7 cellular contexts compared by ENCODE assay signal in genomic region chr19:38695832-38696732, GRCh38. TPM values are rescaled to one million over a fixed set of nuclear protein-coding genes. Genes with fewer than 3 reads are reported as not detected.
DNase-seq lines count a peak whose midpoint lies in the region; ATAC-seq and TF ChIP-seq lines count a peak whose summit lies in the region.

No MANE protein-coding gene starts in this region.

- H2BK120ac ChIP-seq in IMR-90 (ENCODE audit: low read depth, low read length), result no peak overlapping the region
- no peak overlapping the region for H2BK120ac ChIP-seq in mesenchymal stem cell (ENCODE audit: low read depth, low read length)

- no peak overlapping the region for H3K4me3 Mint-ChIP-seq in MCF 10A (ENCODE audit: unreplicated experiment)

- ATAC-seq in IMR-90 (ENCODE audit: low read depth), result no peak
- ATAC-seq in esophagus mucosa, result no peak

- peaks cover 50% of the 10 kb centered on the region for H3K9me1 ChIP-seq in IMR-90 (ENCODE audit: insufficient read depth, low read length)

- H2AK9ac ChIP-seq in IMR-90 (replicated peaks; ENCODE audit: low read depth, low read length, poor library complexity), result no peak overlapping the region

- H3K9me3 ChIP-seq in IMR-90 (ENCODE audit: control insufficient read depth, insufficient read depth, low read length) (no peaks in the 10 kb centered on the region), mesenchymal stem cell (ENCODE audit: control insufficient read depth, low read length) (no peaks in the 10 kb centered on the region), subcutaneous abdominal adipose tissue (ENCODE audit: control insufficient read depth in 5 of 5, low read length in 5 of 5) (no peaks in the 10 kb centered on the region), SJCRH30 (replicated peaks) (no peaks in the 10 kb centered on the region)

- intact Hi-C loops in IMR-90 (cut with micrococcal nuclease), result no loop called here
- intact Hi-C loops in MCF 10A (cut with micrococcal nuclease), result no loop called here

- H3K27ac ChIP-seq in IMR-90 (ENCODE audit: insufficient read depth, low read length) (no peak overlapping the region), mesenchymal stem cell (ENCODE audit: low read length, poor library complexity, severe bottlenecking) (peak overlapping the region; percentile 98), subcutaneous abdominal adipose tissue (ENCODE audit: low read depth, low read length) (peak overlapping the region; percentile 46), SJCRH30 (no peak overlapping the region)

- H2AK5ac ChIP-seq in IMR-90 (ENCODE audit: low read depth, low read length) (no peak overlapping the region), mesenchymal stem cell (ENCODE audit: low read length, severe bottlenecking) (peak overlapping the region; percentile 36)

- CTCF ChIA-PET in IMR-90 (lab: Yijun Ruan, JAX) (no interaction called here), MCF 10A (lab: Yijun Ruan, JAX) (interaction anchor here (0.6 to 0.8 kb wide), 3 partner anchors 14 to 133 kb away, joined by 3 read pairs; no protein-coding TSS in a partner anchor)

- POLR2A ChIA-PET in IMR-90 (lab: Charles Lee; ENCODE audit: unreplicated experiment), result no interaction called here
- POLR2A ChIA-PET in MCF 10A (lab: Yijun Ruan, JAX), result interaction anchor here (0.8 to 1.0 kb wide), 2 partner anchors 9 to 38 kb away, joined by 3 to 7 read pairs; no protein-coding TSS in a partner anchor

- H3K4ac ChIP-seq in IMR-90 (ENCODE audit: low read depth, low read length), result no peak overlapping the region
- no peak overlapping the region for H3K4ac ChIP-seq in mesenchymal stem cell (ENCODE audit: low read depth in 1 of 2, low read length in 2 of 2)

- H4K8ac ChIP-seq in IMR-90 (ENCODE audit: low read depth in 2 of 2, low read length in 2 of 2), result no peak overlapping the region
- H4K8ac ChIP-seq in mesenchymal stem cell (ENCODE audit: low read length), result no peak overlapping the region

- H3K4me1 Mint-ChIP-seq in MCF 10A (ENCODE audit: insufficient read depth, unreplicated experiment), result peaks cover 47% of the 10 kb centered on the region

- TF ChIP-seq CTCF in IMR-90 (conservative IDR thresholded peaks at IDR 0.05; ENCODE audit: low read depth, low read length), result no peak
- no peak for TF ChIP-seq CTCF in MCF 10A (IDR thresholded peaks at IDR 0.05; ENCODE audit: unreplicated experiment)

- H3K4me2 ChIP-seq in IMR-90 (ENCODE audit: low read depth, low read length) (no peak overlapping the region), mesenchymal stem cell (ENCODE audit: low read length, poor library complexity, severe bottlenecking) (no peak overlapping the region)

- no peak overlapping the region for H2BK5ac ChIP-seq in IMR-90 (ENCODE audit: low read depth, low read length, poor library complexity, severe bottlenecking)
- H2BK5ac ChIP-seq in mesenchymal stem cell (ENCODE audit: low read depth, low read length, poor library complexity, severe bottlenecking), result no peak overlapping the region

- WGBS in IMR-90 (ENCODE audit: extremely low coverage in 2 of 2, insufficient read length in 1 of 2), 2 experiments, result 100% methylated on average over 4 of the region's 22 CpGs; no CpG with 5 or more reads in 1 of the 2 experiments
- 92% methylated on average over 15 of the region's 22 CpGs for WGBS in mesenchymal stem cell

- H3K36me3 ChIP-seq in IMR-90 (ENCODE audit: control insufficient read depth, insufficient read depth, low read length) (peaks cover 37% of the 10 kb centered on the region), mesenchymal stem cell (ENCODE audit: control insufficient read depth in 1 of 2, insufficient read depth in 2 of 2, low read depth in 1 of 2, low read length in 2 of 2) (peaks cover 29 to 62% of the 10 kb centered on the region in 2 experiments), subcutaneous abdominal adipose tissue (ENCODE audit: control insufficient read depth in 5 of 5, insufficient read depth in 5 of 5, low read length in 5 of 5) (peaks cover 0 to 31% (median 19%) of the 10 kb centered on the region in 5 donors), SJCRH30 (peaks cover 22% of the 10 kb centered on the region)

- no peak overlapping the region for H2BK12ac ChIP-seq in mesenchymal stem cell (ENCODE audit: low read length in 2 of 2)

- no peak overlapping the region for H3K56ac ChIP-seq in IMR-90 (ENCODE audit: extremely low read depth, insufficient read depth, low read length)

- H4K5ac ChIP-seq in IMR-90 (ENCODE audit: low read depth, low read length), result no peak overlapping the region

- no peak overlapping the region for H2BK20ac ChIP-seq in IMR-90 (ENCODE audit: low read depth, low read length)

- H3K18ac ChIP-seq in IMR-90 (ENCODE audit: low read depth, low read length) (no peak overlapping the region), mesenchymal stem cell (ENCODE audit: low read depth in 1 of 2, low read length in 2 of 2) (peak overlapping the region in 1 of 2 experiments; percentile 11)

- H3K27me3 Mint-ChIP-seq in MCF 10A (ENCODE audit: insufficient read depth, unreplicated experiment), result no peaks in the 10 kb centered on the region

- H3K36me3 Mint-ChIP-seq in MCF 10A (ENCODE audit: insufficient read depth, unreplicated experiment), result peaks cover 69% of the 10 kb centered on the region

- DNase-seq in IMR-90 (no peak), MCF 10A (ENCODE audit: unreplicated experiment) (no peak), mesenchymal stem cell (no peak), NCI-H774 (lab: John Stamatoyannopoulos, UW) (no peak), SJCRH30 (no peak)

- H3K4me3 ChIP-seq in IMR-90 (ENCODE audit: insufficient read depth, low read depth, low read length), result no peak overlapping the region
- no peak overlapping the region for H3K4me3 ChIP-seq in mesenchymal stem cell (ENCODE audit: insufficient read depth in 1 of 2, low read depth in 1 of 2, low read length in 2 of 2)
- H3K4me3 ChIP-seq in subcutaneous abdominal adipose tissue (ENCODE audit: low read depth in 1 of 5, low read length in 5 of 5), result no peak overlapping the region
- H3K4me3 ChIP-seq in SJCRH30, result no peak overlapping the region

- in situ Hi-C loops in IMR-90 (cut with MboI; ENCODE audit: low sequenced_read_pairs), result no loop called here

- no peaks in the 10 kb centered on the region for H3K9me3 Mint-ChIP-seq in MCF 10A (ENCODE audit: unreplicated experiment)

- no TSS peak for BruUV-seq in IMR-90 (replicated peaks; lab: Mats Ljungman, UMichigan)
- no TSS peak for BruUV-seq in MCF 10A (replicated peaks; lab: Mats Ljungman, UMichigan)

- H3K79me1 ChIP-seq in IMR-90 (ENCODE audit: low read depth in 1 of 2, low read length in 2 of 2), result peaks cover 0 to 95% of the 10 kb centered on the region in 2 experiments; a peak in 3 of 4 replicates
- no peaks in the 10 kb centered on the region for H3K79me1 ChIP-seq in mesenchymal stem cell (replicated peaks; ENCODE audit: low read length, poor library complexity, severe bottlenecking)

- H3K9ac ChIP-seq in IMR-90 (ENCODE audit: low read depth, low read length), result no peak overlapping the region
- H3K9ac ChIP-seq in mesenchymal stem cell (ENCODE audit: low read length), result no peak overlapping the region
- no peak overlapping the region for H3K9ac ChIP-seq in subcutaneous abdominal adipose tissue (ENCODE audit: low read length in 5 of 5)

- H3K27me3 ChIP-seq in IMR-90 (ENCODE audit: control insufficient read depth, insufficient read depth, low read length) (no peaks in the 10 kb centered on the region), mesenchymal stem cell (ENCODE audit: control insufficient read depth in 1 of 2, insufficient read depth in 1 of 2, low read length in 2 of 2) (no peaks in the 10 kb centered on the region), subcutaneous abdominal adipose tissue (ENCODE audit: control insufficient read depth in 5 of 5, insufficient read depth in 4 of 5, low read length in 5 of 5) (no peaks in the 10 kb centered on the region), SJCRH30 (no peaks in the 10 kb centered on the region)

- dilution Hi-C loops in IMR-90 (cut with HindIII; ENCODE audit: low sequenced_read_pairs, unreplicated experiment), result no loop called here

- H3K4me1 ChIP-seq in IMR-90 (ENCODE audit: control insufficient read depth, insufficient read depth, low read length) (peaks cover 24% of the 10 kb centered on the region), mesenchymal stem cell (ENCODE audit: control insufficient read depth, insufficient read depth, low read depth, low read length) (peaks cover 68% of the 10 kb centered on the region), subcutaneous abdominal adipose tissue (ENCODE audit: control insufficient read depth in 5 of 5, insufficient read depth in 5 of 5, low read length in 5 of 5) (peaks cover 28 to 93% (median 91%) of the 10 kb centered on the region in 5 donors), SJCRH30 (peaks cover 34% of the 10 kb centered on the region)

- peak overlapping the region; percentile 27 for H3K23ac ChIP-seq in IMR-90 (ENCODE audit: low read depth, low read length)
- H3K23ac ChIP-seq in mesenchymal stem cell (ENCODE audit: low read length in 2 of 2), result no peak overlapping the region

- peak overlapping the region; percentile 70 for H3K27ac Mint-ChIP-seq in MCF 10A (ENCODE audit: low read depth, unreplicated experiment)

- peaks cover 79% of the 10 kb centered on the region for H4K20me1 ChIP-seq in IMR-90 (ENCODE audit: insufficient read depth, low read length)

- no peak for TF ChIP-seq POLR2A in IMR-90 (IDR thresholded peaks at IDR 0.05; ENCODE audit: low read depth, low read length)

- H2BK15ac ChIP-seq in IMR-90 (ENCODE audit: low read depth, low read length) (no peak overlapping the region), mesenchymal stem cell (ENCODE audit: low read depth, poor library complexity, severe bottlenecking) (no peak overlapping the region)

- no peak for TF ChIP-seq RAD21 in IMR-90 (IDR thresholded peaks at IDR 0.05; ENCODE audit: low read length)

- no peak overlapping the region for H4K91ac ChIP-seq in IMR-90 (ENCODE audit: insufficient read depth, low read depth, low read length)
- H4K91ac ChIP-seq in mesenchymal stem cell (ENCODE audit: low read length), result no peak overlapping the region

- no peak overlapping the region for H2AFZ ChIP-seq in IMR-90 (replicated peaks; ENCODE audit: low read length, poor library complexity)
- no peak overlapping the region for H2AFZ ChIP-seq in mesenchymal stem cell (ENCODE audit: low read depth, low read length)

- H3K14ac ChIP-seq in IMR-90 (replicated peaks; ENCODE audit: low read depth, low read length) (no peak overlapping the region), mesenchymal stem cell (ENCODE audit: low read length in 2 of 2) (no peak overlapping the region)

RNA-seq across cellular contexts. Expression of gene CAPN12, which starts 48.2 kb away (rescaled TPM):
- 0.18 TPM in 1 of 2 replicates, not detected in the other for total RNA-seq in IMR-90 (2012; rRNA removed)
- polyA plus RNA-seq in IMR-90 (2012; rRNA removed), result 0.97 and 0.99 TPM in 2 replicates
- polyA plus RNA-seq in IMR-90 (2012; cell fraction: cytosol; rRNA removed), result 0.27 and 0.67 TPM in 2 replicates
- polyA plus RNA-seq in IMR-90 (2012; cell fraction: nucleus; rRNA removed; ENCODE audit: low replicate concordance), result 8.4 and 12.7 TPM in 2 replicates
- total RNA-seq in MCF 10A (2022), result not detected in 2 replicates
- 1.6 TPM for polyA plus RNA-seq in mesenchymal stem cell (2013, experiment 1 of 2)
- polyA plus RNA-seq in mesenchymal stem cell (2013, experiment 2 of 2), result 1.5 TPM
- total RNA-seq in SJCRH30 (2014; rRNA removed; shearing (Covaris generic)), result not detected in 2 replicates
- 2.2 TPM for total RNA-seq in esophagus mucosa

RNA-seq across cellular contexts. Expression of gene ACTN4, which starts 48.6 kb away (rescaled TPM):
- total RNA-seq in IMR-90 (2012; rRNA removed) (614 and 659 TPM in 2 replicates), MCF 10A (2022) (300 and 320 TPM in 2 replicates), esophagus mucosa (455 TPM)
- polyA plus RNA-seq in IMR-90 (2012; rRNA removed), result 497 and 541 TPM in 2 replicates
- polyA plus RNA-seq in IMR-90 (2012; cell fraction: cytosol; rRNA removed), result 291 and 549 TPM in 2 replicates
- polyA plus RNA-seq in IMR-90 (2012; cell fraction: nucleus; rRNA removed; ENCODE audit: low replicate concordance), result 608 and 1,383 TPM in 2 replicates
- 259 TPM for polyA plus RNA-seq in mesenchymal stem cell (2013, experiment 1 of 2)
- polyA plus RNA-seq in mesenchymal stem cell (2013, experiment 2 of 2), result 250 TPM
- total RNA-seq in SJCRH30 (2014; rRNA removed; shearing (Covaris generic)), result 166 and 192 TPM in 2 replicates

Comparison
In these comparisons a context has a peak if more than half of its experiments do, and no peak if none do; other contexts are left out.
1. H3K27ac ChIP-seq: peak in mesenchymal stem cell (single experiment) and subcutaneous abdominal adipose tissue (single experiment); none in IMR-90 (single experiment) and SJCRH30 (single experiment).